In the genomic region with DNA sequence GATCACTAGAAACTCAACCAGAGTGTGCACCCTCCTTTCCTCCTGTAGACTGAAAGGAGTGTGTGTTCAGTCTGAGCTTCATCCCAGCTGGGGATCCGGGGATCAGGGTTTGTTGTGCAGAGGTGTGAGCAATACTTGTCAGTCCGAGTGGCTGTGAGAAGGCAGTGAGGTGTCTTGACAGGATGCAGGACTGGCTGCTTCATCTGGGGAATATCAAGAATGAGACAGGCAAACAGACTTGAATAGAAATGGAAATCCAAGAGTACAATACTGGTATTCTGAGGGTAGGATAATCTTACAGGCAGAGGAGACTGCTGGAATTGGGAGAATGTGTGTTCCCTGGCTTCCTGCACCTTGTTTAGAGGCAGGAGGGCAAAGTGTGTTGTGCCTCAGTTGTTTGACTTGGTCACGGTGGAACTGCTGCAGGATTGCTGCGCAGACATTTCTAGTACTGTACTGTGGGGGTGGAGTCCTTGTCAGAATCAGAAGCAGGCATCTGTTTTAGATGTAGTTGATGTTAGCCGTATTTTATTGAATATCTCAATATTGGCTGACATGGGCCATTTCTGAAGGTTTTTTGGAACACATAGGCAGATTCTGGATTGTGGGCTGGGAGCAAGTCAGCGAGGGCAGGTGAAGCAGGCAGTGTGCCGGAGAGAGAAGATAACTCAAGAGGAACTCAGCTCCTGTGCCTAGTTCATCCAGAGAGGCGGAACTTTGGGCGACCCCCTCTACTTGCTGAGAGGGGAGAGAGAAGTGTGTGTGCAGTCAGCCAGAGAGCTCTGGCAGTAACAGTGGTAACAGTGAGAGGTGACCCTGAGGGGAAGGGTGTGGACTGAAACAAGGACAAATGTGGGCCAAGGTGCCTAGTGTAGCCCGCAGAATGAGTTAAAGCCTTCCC, we compare ENCODE assay signal across 8 cellular contexts. TPM values are rescaled to one million over a fixed set of nuclear protein-coding genes. Genes with fewer than 3 reads are reported as not detected.
DNase-seq lines count a peak whose midpoint lies in the region; ATAC-seq and TF ChIP-seq lines count a peak whose summit lies in the region.

No MANE protein-coding gene starts in this region.

- peak overlapping the region; percentile 3 for H2AFZ ChIP-seq in SU-DHL-6 (ENCODE audit: low read depth, low read length, severe bottlenecking)

- peak overlapping the region; percentile 34 for H3K4me3 ChIP-seq in SU-DHL-6 (ENCODE audit: insufficient read depth, low read length, poor library complexity, severe bottlenecking)
- H3K4me3 ChIP-seq in fibroblast of the aortic adventitia (ENCODE audit: low read depth, low read length) = peak overlapping the region; percentile 56

- DNase-seq in NCI-H510A treated with DMSO at 0.1 percent for 48 hours (lab: John Stamatoyannopoulos, UW) (peak; percentile 81), NCI-H510A (lab: John Stamatoyannopoulos, UW) (no peak), fibroblast of the aortic adventitia (ENCODE audit: low read depth) (no peak), sciatic nerve (ENCODE audit: low spot score) (no peak), GM20000 (ENCODE audit: low spot score) (no peak), NCI-H1436 (lab: John Stamatoyannopoulos, UW) (no peak)

- no peaks in the 10 kb centered on the region for H3K27me3 ChIP-seq in SU-DHL-6 (ENCODE audit: low read length)

- peaks cover 41% of the 10 kb centered on the region for H3K79me2 ChIP-seq in SU-DHL-6 (ENCODE audit: insufficient read depth, low read length)

- no peaks in the 10 kb centered on the region for H3K9me2 ChIP-seq in SU-DHL-6 (replicated peaks; ENCODE audit: insufficient read depth, low read length)

- ATAC-seq in sciatic nerve (peak; percentile 3), HG03135 (IDR thresholded peaks at IDR 0.05; ENCODE audit: unreplicated experiment) (no peak)

- TF ChIP-seq CTCF in SU-DHL-6 (IDR thresholded peaks at IDR 0.05; ENCODE audit: insufficient read depth, low read length, poor library complexity, severe bottlenecking) = no peak
- no peak for TF ChIP-seq CTCF in fibroblast of the aortic adventitia (IDR thresholded peaks at IDR 0.05; ENCODE audit: insufficient read depth, low read length)
- no peak for TF ChIP-seq CTCF in GM20000 (IDR thresholded peaks at IDR 0.05; ENCODE audit: extremely low read depth, missing control alignments)

- peak overlapping the region; percentile 60 for H3K4me2 ChIP-seq in SU-DHL-6 (ENCODE audit: low read depth, low read length, poor library complexity, severe bottlenecking)

- no peaks in the 10 kb centered on the region for H4K20me1 ChIP-seq in SU-DHL-6 (ENCODE audit: low read depth, low read length)

- H3K27ac ChIP-seq in SU-DHL-6 (ENCODE audit: low read depth, low read length) = peak overlapping the region; percentile 51

- intact Hi-C loops in sciatic nerve (cut with DNase I) = no loop called here

- H3K9ac ChIP-seq in SU-DHL-6 (ENCODE audit: low read length) = peak overlapping the region; percentile 47

- peaks cover 4% of the 10 kb centered on the region; the same call in 1 of the 2 replicates for H3K36me3 ChIP-seq in SU-DHL-6 (ENCODE audit: low read length)

- peaks cover 23% of the 10 kb centered on the region for H3F3A ChIP-seq in SU-DHL-6 (ENCODE audit: insufficient read depth)

- H3K9me3 ChIP-seq in SU-DHL-6 (ENCODE audit: insufficient read depth, low read length) = no peaks in the 10 kb centered on the region

RNA-seq across cellular contexts. Expression of gene GRK2, which starts 27.1 kb away (rescaled TPM):
- total RNA-seq in fibroblast of the aortic adventitia (ENCODE audit: low replicate concordance) (10.1 and 21.5 TPM in 2 replicates), sciatic nerve (61.7 TPM)

RNA-seq across cellular contexts. Expression of gene ANKRD13D, which starts 50.0 kb away (rescaled TPM):
- total RNA-seq in fibroblast of the aortic adventitia (ENCODE audit: low replicate concordance) (12.1 and 25.3 TPM in 2 replicates), sciatic nerve (69.7 TPM)
